In genomic region chr6:170050591-170051041, GRCh38 we compare ENCODE assay signal across 22 cellular contexts.
A peak's percentile ranks its signal among the peaks of the same experiment; 100 is the strongest.
DNase-seq lines count a peak whose midpoint lies in the region; ATAC-seq and TF ChIP-seq lines count a peak whose summit lies in the region.
"Had no signal": no experiment of that assay in that cellular context is flagged by ENCODE, and none has a peak within 500 bp of the region (broad histone marks: within the 10 kb centered on the region; RNA-seq: fewer than 3 reads in every experiment).

No MANE protein-coding gene starts in this region.

- peaks cover 2% of the 10 kb centered on the region for H3K4me1 Mint-ChIP-seq in mesothelial cell of epicardium
- H3K4me1 Mint-ChIP-seq: memory B cell; stimulated activated memory B cell treated with anti-CD40 and anti-IgM and Interleukin-4, amounts not matched to agents 10 μg/mL and 1 μg/mL and 100 μg/mL, for 72 hours had no signal

- H3K9ac ChIP-seq in duodenal mucosa (ENCODE audit: low read depth in 1 of 2, low read length in 2 of 2) = no peak overlapping the region

- no peak for TF ChIP-seq EP300 in stomach (IDR thresholded peaks at IDR 0.05)

- H3K36me3 ChIP-seq in RWPE2 (ENCODE audit: low read depth) = no peaks in the 10 kb centered on the region
- H3K36me3 ChIP-seq in duodenal mucosa (ENCODE audit: control insufficient read depth in 1 of 2, insufficient read depth in 2 of 2, low read length in 2 of 2) = no peaks in the 10 kb centered on the region
- H3K36me3 ChIP-seq in stomach = no peaks in the 10 kb centered on the region
- H3K36me3 ChIP-seq: thyroid gland had no signal

- H3K27ac Mint-ChIP-seq in mesothelial cell of epicardium = no peak overlapping the region
- H3K27ac Mint-ChIP-seq: HFFc6; memory B cell; stimulated activated memory B cell treated with anti-CD40 and anti-IgM and Interleukin-4, amounts not matched to agents 10 μg/mL and 1 μg/mL and 100 μg/mL, for 72 hours had no signal

- no peaks in the 10 kb centered on the region for H3K9me3 Mint-ChIP-seq in mesothelial cell of epicardium
- H3K9me3 Mint-ChIP-seq: memory B cell, nephron had no signal

- WGBS in stomach, 5 donors = 79 to 93% (median 88%) methylated on average over 15 of the region's 15 CpGs

- H3K27ac ChIP-seq in RWPE2 (ENCODE audit: poor library complexity, severe bottlenecking) = no peak overlapping the region
- peak overlapping the region; percentile 81 for H3K27ac ChIP-seq in duodenal mucosa (ENCODE audit: low read depth, low read length)
- H3K27ac ChIP-seq in stomach = peak overlapping the region; percentile 55 to 89 (median 80)

- intact Hi-C loops in stomach (cut with DNase I; ENCODE audit: low total_unique reads) = no loop called here

- no peak for ATAC-seq in RWPE2 (ENCODE audit: low read depth)
- no peak for ATAC-seq in GM21723 (IDR thresholded peaks at IDR 0.05; ENCODE audit: unreplicated experiment)
- ATAC-seq: PC-3; stimulated activated memory B cell treated with anti-CD40 and anti-IgM and Interleukin-4, amounts not matched to agents 10 μg/mL and 1 μg/mL and 100 μg/mL, for 72 hours had no signal

- DNase-seq in RWPE2 (ENCODE audit: low spot score) = peak; percentile 29
- DNase-seq in mesothelial cell of epicardium (ENCODE audit: low spot score in 2 of 2, unreplicated experiment in 2 of 2) = peak; percentile 14 to 31
- peak; percentile 17 for DNase-seq in stomach
- no peak for DNase-seq in COR-L47 (lab: John Stamatoyannopoulos, UW)
- no peak for DNase-seq in NAMALWA (ENCODE audit: low spot score)
- DNase-seq in NCI-H748 (lab: John Stamatoyannopoulos, UW; ENCODE audit: unreplicated experiment) = no peak
- DNase-seq: activated CD8-positive, alpha-beta memory T cell treated with anti-CD3 and anti-CD28 coated beads for 24 hours; AML-193; effector CD4-positive, alpha-beta T cell; HFFc6; MM.1S; NCI-H1694; PC-3; T1000; thyroid gland had no signal

- H3K4me3 ChIP-seq in RWPE2 (ENCODE audit: severe bottlenecking) (no peak overlapping the region), duodenal mucosa (ENCODE audit: low read depth in 1 of 2, low read length in 2 of 2) (no peak overlapping the region), stomach (no peak overlapping the region)
- H3K4me3 ChIP-seq: psoas muscle, thyroid gland had no signal

- H3K27me3 ChIP-seq in RWPE2 (ENCODE audit: insufficient read depth, poor library complexity, severe bottlenecking) (no peaks in the 10 kb centered on the region), duodenal mucosa (ENCODE audit: control insufficient read depth in 1 of 2, insufficient read depth in 2 of 2, low read length in 2 of 2) (no peaks in the 10 kb centered on the region), stomach (no peaks in the 10 kb centered on the region)
- H3K27me3 ChIP-seq: thyroid gland had no signal

- no peaks in the 10 kb centered on the region for H3K9me3 ChIP-seq in RWPE2 (ENCODE audit: severe bottlenecking)
- no peaks in the 10 kb centered on the region for H3K9me3 ChIP-seq in duodenal mucosa (ENCODE audit: control insufficient read depth in 1 of 2, low read length in 2 of 2)
- no peaks in the 10 kb centered on the region for H3K9me3 ChIP-seq in stomach
- H3K9me3 ChIP-seq: Caco-2, psoas muscle, thyroid gland had no signal

- TF ChIP-seq CTCF in RWPE2 (IDR thresholded peaks at IDR 0.05; ENCODE audit: poor library complexity, severe bottlenecking) = no peak
- TF ChIP-seq CTCF in mesothelial cell of epicardium (IDR thresholded peaks at IDR 0.05; ENCODE audit: unreplicated experiment) = no peak
- TF ChIP-seq CTCF in stomach (IDR thresholded peaks at IDR 0.05) = no peak

- H3K4me3 Mint-ChIP-seq in mesothelial cell of epicardium = no peak overlapping the region
- H3K4me3 Mint-ChIP-seq: HFFc6; memory B cell; nephron; stimulated activated memory B cell treated with anti-CD40 and anti-IgM and Interleukin-4, amounts not matched to agents 10 μg/mL and 1 μg/mL and 100 μg/mL, for 72 hours had no signal

- no peaks in the 10 kb centered on the region for H3K36me3 Mint-ChIP-seq in mesothelial cell of epicardium
- H3K36me3 Mint-ChIP-seq: memory B cell; stimulated activated memory B cell treated with anti-CD40 and anti-IgM and Interleukin-4, amounts not matched to agents 10 μg/mL and 1 μg/mL and 100 μg/mL, for 72 hours had no signal

- TF ChIP-seq POLR2A in stomach (IDR thresholded peaks at IDR 0.05) = no peak

- H3K4me1 ChIP-seq in RWPE2 (ENCODE audit: insufficient read depth, poor library complexity, severe bottlenecking) (no peaks in the 10 kb centered on the region), duodenal mucosa (ENCODE audit: control insufficient read depth in 1 of 2, insufficient read depth in 2 of 2, low read length in 2 of 2) (peaks cover 0 to 4% of the 10 kb centered on the region in 2 donors), stomach (peaks cover 4 to 39% (median 19%) of the 10 kb centered on the region in 4 donors)
- H3K4me1 ChIP-seq: Caco-2 had no signal

- no peaks in the 10 kb centered on the region for H3K27me3 Mint-ChIP-seq in mesothelial cell of epicardium (ENCODE audit: low read depth)

Comparison
In these comparisons a context has a peak if more than half of its experiments do, and no peak if none do; other contexts are left out.
1. DNase-seq: peak in RWPE2 (single experiment), mesothelial cell of epicardium (2 of 2) and stomach (single experiment); none in COR-L47 (single experiment), NAMALWA (single experiment) and NCI-H748 (single experiment).